20 cellular contexts compared by ENCODE assay signal in the genomic region with DNA sequence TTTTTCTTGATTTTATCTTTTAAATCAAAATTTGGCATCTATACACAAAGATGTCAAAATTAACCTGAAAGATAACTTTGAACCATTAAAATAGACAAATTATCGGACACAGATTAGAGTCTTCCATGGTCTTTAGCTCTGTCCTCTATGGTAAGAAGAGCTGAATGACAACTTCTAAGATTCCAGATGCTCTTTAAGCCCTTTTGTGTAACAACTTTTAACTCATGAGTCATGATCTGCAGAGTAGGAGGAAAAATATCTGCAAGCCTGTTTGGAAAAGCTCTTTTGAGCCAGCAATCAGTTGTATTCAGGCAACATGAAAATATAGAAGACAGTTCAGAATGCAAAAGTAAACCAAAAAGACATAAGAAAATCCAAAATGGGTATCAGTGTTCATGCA. TPM values are rescaled to one million over a fixed set of nuclear protein-coding genes. Genes with fewer than 3 reads are reported as not detected.
DNase-seq lines count a peak whose midpoint lies in the region; ATAC-seq and TF ChIP-seq lines count a peak whose summit lies in the region.
"Had no signal": no experiment of that assay in that cellular context is flagged by ENCODE, and none has a peak within 500 bp of the region (broad histone marks: within the 10 kb centered on the region; RNA-seq: fewer than 3 reads in every experiment).

No MANE protein-coding gene starts in this region.

- H2AFZ ChIP-seq in osteoblast (ENCODE audit: low read length) (no peak overlapping the region), PC-3 (ENCODE audit: low read length) (no peak overlapping the region)
- H2AFZ ChIP-seq: neural progenitor cell had no signal

- no peak overlapping the region for H3K9ac ChIP-seq in PC-3 (ENCODE audit: low read length)
- H3K9ac ChIP-seq: KMS-11, neural progenitor cell had no signal

- TF ChIP-seq EP300 in stomach (IDR thresholded peaks at IDR 0.05): no peak

- POLR2A ChIA-PET in PC-3 (lab: Charles Lee; ENCODE audit: unreplicated experiment): no interaction called here

- H3K4me2 ChIP-seq in osteoblast (ENCODE audit: insufficient read depth, low read length) (peak overlapping the region; percentile 9), PC-3 (ENCODE audit: low read length) (no peak overlapping the region)
- H3K4me2 ChIP-seq: KMS-11, neural progenitor cell had no signal

- no peaks in the 10 kb centered on the region for H3K79me2 ChIP-seq in osteoblast (ENCODE audit: insufficient read depth, low read length)
- H3K79me2 ChIP-seq in PC-3 (ENCODE audit: low read length): no peaks in the 10 kb centered on the region

- ATAC-seq in PC-3: no peak
- ATAC-seq: activated CD8-positive, alpha-beta T cell treated with anti-CD3 and anti-CD28 coated beads, Interleukin-2, amount 10 ng/mL, durations not matched to agents 7 days and 5 days; activated naive CD4-positive, alpha-beta T cell treated with anti-CD3 and anti-CD28 coated beads, Interleukin-2, amount 50 U/mL, for 72 hours; left cardiac atrium; WTC11 had no signal

- no peak for TF ChIP-seq POLR2A in stomach (IDR thresholded peaks at IDR 0.05)

- H3K4me1 ChIP-seq in osteoblast (ENCODE audit: insufficient read depth, low read length): peaks cover 26% of the 10 kb centered on the region
- no peaks in the 10 kb centered on the region for H3K4me1 ChIP-seq in PC-3 (ENCODE audit: insufficient read depth, low read length)
- H3K4me1 ChIP-seq in stomach: peaks cover 11 to 44% (median 30%) of the 10 kb centered on the region in 4 donors
- H3K4me1 ChIP-seq: neural progenitor cell had no signal

- 86 to 100% (median 92%) methylated on average over 1 of the region's 1 CpG for WGBS in stomach, 5 donors

- H3K27me3 ChIP-seq in osteoblast (ENCODE audit: insufficient read depth, low read length) (no peaks in the 10 kb centered on the region), PC-3 (ENCODE audit: low read length) (no peaks in the 10 kb centered on the region), stomach (no peaks in the 10 kb centered on the region)
- H3K27me3 ChIP-seq: neural progenitor cell, upper lobe of left lung had no signal

- H3K27ac ChIP-seq in osteoblast (ENCODE audit: low read depth, low read length) (no peak overlapping the region), PC-3 (ENCODE audit: low read length) (no peak overlapping the region), stomach (peak overlapping the region in 1 of 5 donors; percentile 56)
- H3K27ac ChIP-seq: KMS-11, neural progenitor cell, upper lobe of left lung had no signal

- TF ChIP-seq CTCF in AG10803 (conservative IDR thresholded peaks at IDR 0.05; ENCODE audit: low read length): no peak
- TF ChIP-seq CTCF in epithelial cell of esophagus (IDR thresholded peaks at IDR 0.05; ENCODE audit: insufficient read depth, low read depth, low read length, missing control alignments): no peak
- TF ChIP-seq CTCF in osteoblast (IDR thresholded peaks at IDR 0.05; ENCODE audit: extremely low read depth, low read depth, low read length): no peak
- no peak for TF ChIP-seq CTCF in PC-3 (conservative IDR thresholded peaks at IDR 0.05; ENCODE audit: low read depth, low read length)
- no peak for TF ChIP-seq CTCF in stomach (IDR thresholded peaks at IDR 0.05)

- H3K36me3 ChIP-seq in osteoblast (ENCODE audit: insufficient read depth, low read length) (no peaks in the 10 kb centered on the region), PC-3 (ENCODE audit: low read depth, low read length) (peaks cover 16% of the 10 kb centered on the region), stomach (peaks cover 0 to 25% (median 22%) of the 10 kb centered on the region in 4 donors)

- H3K4me3 ChIP-seq in AG10803 (ENCODE audit: low read length) (no peak overlapping the region), epithelial cell of esophagus (ENCODE audit: low read length) (no peak overlapping the region), osteoblast (ENCODE audit: insufficient read depth, low read length) (no peak overlapping the region), PC-3 (ENCODE audit: low read length) (no peak overlapping the region), stomach (no peak overlapping the region)
- H3K4me3 ChIP-seq: neural progenitor cell, upper lobe of left lung had no signal

- DNase-seq in AG10803 (ENCODE audit: low read depth): peak; percentile 51
- DNase-seq in RPMI7951 (ENCODE audit: low read depth): peak; percentile 4
- peak; percentile 7 for DNase-seq in epithelial cell of esophagus (ENCODE audit: low read depth)
- no peak for DNase-seq in osteoblast (ENCODE audit: insufficient read length, low spot score, missing footprints)
- DNase-seq in ACHN: no peak
- no peak for DNase-seq in PC-3
- DNase-seq in stomach: no peak
- DNase-seq in activated CD4-positive, alpha-beta T cell treated with anti-CD3 and anti-CD28 coated beads, Interleukin-2, amount 50 U/mL, for 4 hours: no peak
- DNase-seq: activated CD8-positive, alpha-beta T cell treated with anti-CD3 and anti-CD28 coated beads, Interleukin-2, amount 10 ng/mL, durations not matched to agents 7 days and 5 days; left cardiac atrium; NCI-H1092 treated with DMSO at 0.1 percent for 48 hours; NCI-H524; Right ventricle myocardium superior; stimulated activated naive CD4-positive, alpha-beta T cell treated with Interleukin-2 at 50 U/mL for 16 hours; T-helper 2 cell; upper lobe of left lung had no signal

- intact Hi-C loops in PC-3 (cut with micrococcal nuclease) (no loop called here), stomach (cut with DNase I; ENCODE audit: low total_unique reads) (no loop called here)

- no peaks in the 10 kb centered on the region for H3F3A ChIP-seq in PC-3 (ENCODE audit: low read length, unreplicated experiment)

- in situ Hi-C loops in ACHN (cut with HindIII; ENCODE audit: low pct_ligation_motif_present, low pct_unique_long_range_greater_than_20kb, low sequenced_read_pairs): no loop called here

- H3K9me2 ChIP-seq in PC-3 (replicated peaks; ENCODE audit: low read length): no peaks in the 10 kb centered on the region

- H4K20me1 ChIP-seq in osteoblast (ENCODE audit: insufficient read depth, low read length) (no peaks in the 10 kb centered on the region), PC-3 (ENCODE audit: low read length) (no peaks in the 10 kb centered on the region)

- CTCF ChIA-PET in PC-3 (lab: Charles Lee): no interaction called here

- no TSS peak for BruUV-seq in PC-3 (replicated peaks; lab: Mats Ljungman, UMichigan)

- H3K9me3 ChIP-seq in osteoblast (ENCODE audit: low read depth, low read length): no peaks in the 10 kb centered on the region
- H3K9me3 ChIP-seq in PC-3 (ENCODE audit: low read length): no peaks in the 10 kb centered on the region
- H3K9me3 ChIP-seq in stomach: no peaks in the 10 kb centered on the region
- H3K9me3 ChIP-seq: upper lobe of left lung had no signal

RNA-seq across cellular contexts. Expression of gene TTC13, which starts 37.8 kb away (rescaled TPM):
- 9.7 and 10.5 TPM in 2 replicates for total RNA-seq in RPMI7951 (2014; rRNA removed; shearing (Covaris generic))
- total RNA-seq in osteoblast (15.9 and 23.3 TPM in 2 replicates), PC-3 (2014; rRNA removed) (17.0 and 20.2 TPM in 2 replicates), stomach (100 to 1,000 TPM in 1 of 5 donors, 10 to 100 TPM in 4; 23.9 to 117 (median 53.3) TPM)
- polyA plus RNA-seq in stomach: 1 to 10 TPM; 2.1 to 9.3 (median 3.9) TPM

RNA-seq across cellular contexts. Expression of gene ARV1, which starts 38.0 kb away (rescaled TPM):
- 29.8 and 38.4 TPM in 2 replicates for total RNA-seq in RPMI7951 (2014; rRNA removed; shearing (Covaris generic))
- total RNA-seq in osteoblast (19.4 and 20.3 TPM in 2 replicates), PC-3 (2014; rRNA removed) (29.4 and 30.6 TPM in 2 replicates), stomach (10 to 100 TPM; 11.0 to 29.8 (median 13.9) TPM)
- 10 to 100 TPM; 18.7 to 38.8 (median 18.9) TPM for polyA plus RNA-seq in stomach

Comparison
In these comparisons a context has a peak if more than half of its experiments do, and no peak if none do; other contexts are left out.
1. DNase-seq: peak in AG10803 (single experiment), RPMI7951 (single experiment) and epithelial cell of esophagus (single experiment); none in osteoblast (single experiment), ACHN (single experiment), PC-3 (single experiment), stomach (single experiment) and activated CD4-positive, alpha-beta T cell treated with anti-CD3 and anti-CD28 coated beads, Interleukin-2, amount 50 U/mL, for 4 hours (0 of 2).